ENCODE assay signal across 9 cellular contexts in the genomic region with DNA sequence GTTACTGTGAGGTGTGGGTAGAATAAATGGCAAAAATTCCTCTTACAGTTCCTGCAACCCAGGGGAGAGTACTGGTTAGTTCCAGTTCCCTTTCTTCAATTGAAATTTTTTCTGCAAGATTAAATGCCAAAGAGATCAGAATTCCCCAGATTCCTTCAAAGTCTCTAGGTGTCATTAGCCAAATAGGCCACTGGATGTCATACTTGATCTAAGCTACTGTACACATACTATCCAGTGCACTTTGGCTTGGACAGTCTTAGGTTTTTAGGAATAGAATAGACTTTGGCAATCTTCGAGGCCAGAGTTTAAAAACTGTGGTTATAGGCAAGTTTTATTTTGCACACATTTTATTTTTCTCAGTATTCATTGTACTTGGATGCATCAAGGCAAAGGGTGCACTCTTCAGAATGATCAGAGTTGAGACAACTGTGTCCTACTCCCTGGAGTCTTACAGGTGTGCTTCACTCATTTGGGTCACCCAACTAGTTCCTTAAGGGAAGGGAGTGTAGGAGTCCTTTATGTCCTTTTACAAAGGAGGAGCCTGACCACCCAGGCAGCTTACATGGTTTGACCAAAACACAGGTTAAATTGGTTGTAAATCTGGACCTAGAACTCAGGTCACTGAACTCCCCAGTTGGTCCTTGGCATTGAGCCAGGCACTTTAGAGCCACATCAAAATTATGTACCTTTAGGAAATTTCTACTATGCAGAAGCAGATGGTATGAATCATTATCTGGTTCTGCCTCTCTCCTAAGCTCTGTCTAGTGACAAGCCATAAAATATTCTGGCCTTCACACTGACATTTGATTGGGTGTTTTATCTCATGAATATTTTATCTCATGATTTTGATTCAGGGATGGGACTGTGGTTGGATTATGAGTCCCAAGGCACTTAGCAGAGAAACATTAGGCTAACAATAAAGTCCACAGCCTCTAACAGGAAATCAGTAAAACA. TPM values are rescaled to one million over a fixed set of nuclear protein-coding genes. Genes with fewer than 3 reads are reported as not detected.
DNase-seq lines count a peak whose midpoint lies in the region; ATAC-seq, FAIRE-seq and TF ChIP-seq lines count a peak whose summit lies in the region.
"Had no signal": no experiment of that assay in that cellular context is flagged by ENCODE, and none has a peak within 500 bp of the region (broad histone marks: within the 10 kb centered on the region; RNA-seq: fewer than 3 reads in every experiment).

No MANE protein-coding gene starts in this region.

- H3K4me3 ChIP-seq in right atrium auricular region: no peak overlapping the region

- DNase-seq in RCC 7860 (ENCODE audit: low spot score) (peak; percentile 35), right atrium auricular region (ENCODE audit: low spot score) (no peak), NCI-H187 (lab: John Stamatoyannopoulos, UW) (no peak), NOMO-1 (lab: John Stamatoyannopoulos, UW; ENCODE audit: unreplicated experiment in 2 of 2) (no peak)

- FAIRE-seq in A204.1 (lab: Jason Lieb, UNC): peak; percentile 66
- no peak for FAIRE-seq in RCC 7860 (lab: Jason Lieb, UNC)
- FAIRE-seq: GM18507 had no signal

- no peaks in the 10 kb centered on the region for H3K36me3 ChIP-seq in right atrium auricular region

- TF ChIP-seq CTCF in right atrium auricular region (IDR thresholded peaks at IDR 0.05): peak; percentile 25 to 59

- H3K27ac ChIP-seq in right atrium auricular region: no peak overlapping the region

- no peaks in the 10 kb centered on the region for H3K9me3 ChIP-seq in right atrium auricular region

- H3K4me1 ChIP-seq in right atrium auricular region: no peaks in the 10 kb centered on the region

- ATAC-seq in GM18907 (IDR thresholded peaks at IDR 0.05; ENCODE audit: unreplicated experiment) (peak; percentile 48), GM18870 (IDR thresholded peaks at IDR 0.05; ENCODE audit: unreplicated experiment) (no peak), GM18517 (IDR thresholded peaks at IDR 0.05; ENCODE audit: unreplicated experiment) (no peak)

- no peaks in the 10 kb centered on the region for H3K27me3 ChIP-seq in right atrium auricular region

RNA-seq across cellular contexts. Expression of a gene that starts 49.5 kb away (rescaled TPM):
- total RNA-seq in right atrium auricular region: 1 to 10 TPM; 1.5 TPM
